Comparison of ENCODE assay signal across 8 cellular contexts in genomic region chr2:74206180-74206688, GRCh38. TPM values are rescaled to one million over a fixed set of nuclear protein-coding genes. Genes with fewer than 3 reads are reported as not detected.
DNase-seq lines count a peak whose midpoint lies in the region; ATAC-seq and TF ChIP-seq lines count a peak whose summit lies in the region.

No MANE protein-coding gene starts in this region.

- H3K9me3 ChIP-seq in DND-41 (ENCODE audit: insufficient read depth, low read length, severe bottlenecking) (no peaks in the 10 kb centered on the region), HUES6 (ENCODE audit: control insufficient read depth, insufficient read depth, low read depth, low read length) (no peaks in the 10 kb centered on the region), right atrium auricular region (no peaks in the 10 kb centered on the region), stomach (no peaks in the 10 kb centered on the region)

- TF ChIP-seq CTCF in DND-41 (IDR thresholded peaks at IDR 0.05; ENCODE audit: borderline replicate concordance, extremely low read depth, low read length, poor library complexity, severe bottlenecking) (no peak), right atrium auricular region (IDR thresholded peaks at IDR 0.05) (no peak), stomach (IDR thresholded peaks at IDR 0.05) (peak in 1 of 7 experiments; percentile 4)

- H3K4me3 Mint-ChIP-seq in activated T-helper 17 cell treated with anti-CD3 and anti-CD28 coated beads, Interleukin-2, amount 50 U/mL, for 72 hours, result peak overlapping the region; percentile 92

- 28 to 63% (median 44%) methylated on average over 5 to 6 of the region's 6 CpGs for WGBS in stomach, 5 donors

- peaks cover 100% of the 10 kb centered on the region for H3K36me3 Mint-ChIP-seq in activated T-helper 17 cell treated with anti-CD3 and anti-CD28 coated beads, Interleukin-2, amount 50 U/mL, for 72 hours (ENCODE audit: low read depth)

- H3K27ac Mint-ChIP-seq in activated T-helper 17 cell treated with anti-CD3 and anti-CD28 coated beads, Interleukin-2, amount 50 U/mL, for 72 hours, result peak overlapping the region; percentile 85

- peak; percentile 63 for ATAC-seq in DND-41 (ENCODE audit: insufficient read depth, low read depth)
- ATAC-seq in GM21390 (IDR thresholded peaks at IDR 0.05; ENCODE audit: unreplicated experiment), result peak; percentile 68
- ATAC-seq in activated T-helper 17 cell treated with anti-CD3 and anti-CD28 coated beads, Interleukin-2, amount 50 U/mL, for 72 hours (replicated peaks), result peak; percentile 91

- peaks cover 77% of the 10 kb centered on the region for H3K79me2 ChIP-seq in DND-41 (ENCODE audit: insufficient read depth, low read length)

- H3K4me1 ChIP-seq in DND-41 (ENCODE audit: insufficient read depth, low read length) (peaks cover 39% of the 10 kb centered on the region), HUES6 (ENCODE audit: control insufficient read depth, insufficient read depth, low read length) (peaks cover 29% of the 10 kb centered on the region), right atrium auricular region (peaks cover 0 to 20% of the 10 kb centered on the region in 2 donors), stomach (peaks cover 21 to 55% (median 42%) of the 10 kb centered on the region in 4 donors)

- DNase-seq in DND-41, result peak; percentile 25
- DNase-seq in right atrium auricular region (ENCODE audit: low spot score), result no peak
- DNase-seq in stomach, result peak; percentile 39
- no peak for DNase-seq in Ammon's horn (ENCODE audit: low spot score)
- no peak for DNase-seq in DMS114 treated with DMSO at 0.1 percent for 48 hours (lab: John Stamatoyannopoulos, UW; ENCODE audit: unreplicated experiment)

- H3K27me3 ChIP-seq in DND-41 (ENCODE audit: insufficient read depth, low read length, poor library complexity) (no peaks in the 10 kb centered on the region), HUES6 (ENCODE audit: control insufficient read depth, insufficient read depth, low read length) (no peaks in the 10 kb centered on the region), right atrium auricular region (no peaks in the 10 kb centered on the region), stomach (no peaks in the 10 kb centered on the region)

- intact Hi-C loops in stomach (cut with DNase I; ENCODE audit: low total_unique reads), result no loop called here

- TF ChIP-seq EP300 in stomach (IDR thresholded peaks at IDR 0.05), result no peak

- no peaks in the 10 kb centered on the region for H3K9me3 Mint-ChIP-seq in activated T-helper 17 cell treated with anti-CD3 and anti-CD28 coated beads, Interleukin-2, amount 50 U/mL, for 72 hours

- TF ChIP-seq POLR2A in stomach (IDR thresholded peaks at IDR 0.05), result no peak

- H3K36me3 ChIP-seq in DND-41 (ENCODE audit: insufficient read depth, low read length) (peaks cover 93% of the 10 kb centered on the region), HUES6 (ENCODE audit: control insufficient read depth, insufficient read depth, low read length) (peaks cover 96% of the 10 kb centered on the region), right atrium auricular region (peaks cover 33% of the 10 kb centered on the region), stomach (peaks cover 18 to 52% (median 43%) of the 10 kb centered on the region in 4 donors)

- peaks cover 34% of the 10 kb centered on the region for H3K4me1 Mint-ChIP-seq in activated T-helper 17 cell treated with anti-CD3 and anti-CD28 coated beads, Interleukin-2, amount 50 U/mL, for 72 hours

- H2AFZ ChIP-seq in DND-41 (ENCODE audit: low read depth, low read length), result no peak overlapping the region

- no peak overlapping the region for H3K4me3 ChIP-seq in DND-41 (ENCODE audit: low read depth in 1 of 2, low read length in 2 of 2)
- H3K4me3 ChIP-seq in HUES6 (ENCODE audit: low read depth, low read length), result no peak overlapping the region
- H3K4me3 ChIP-seq in right atrium auricular region, result no peak overlapping the region
- H3K4me3 ChIP-seq in stomach, result peak overlapping the region in 1 of 4 donors; percentile 14

- H3K27ac ChIP-seq in DND-41 (ENCODE audit: low read length) (no peak overlapping the region; the same call in 1 of the 2 replicates), HUES6 (ENCODE audit: low read depth, low read length) (0 out of 2 replicates have a peak overlapping the region, but pooled peaks have one; percentile 21), right atrium auricular region (peak overlapping the region; percentile 6 to 19), stomach (peak overlapping the region; percentile 11 to 90 (median 73))

- H3K9ac ChIP-seq in DND-41 (ENCODE audit: low read depth, low read length) (no peak overlapping the region), HUES6 (ENCODE audit: low read length) (no peak overlapping the region)

- 0 out of 2 replicates have a peak overlapping the region, but pooled peaks have one; percentile 11 for H3K4me2 ChIP-seq in DND-41 (ENCODE audit: insufficient read depth, low read length)

- peaks cover 72% of the 10 kb centered on the region for H4K20me1 ChIP-seq in DND-41 (ENCODE audit: insufficient read depth, low read length)

- H3K27me3 Mint-ChIP-seq in activated T-helper 17 cell treated with anti-CD3 and anti-CD28 coated beads, Interleukin-2, amount 50 U/mL, for 72 hours, result no peaks in the 10 kb centered on the region

RNA-seq across cellular contexts. Expression of gene MTHFD2, which starts 7.8 kb away (rescaled TPM):
- 100 to 1,000 TPM; 281 to 284 TPM for total RNA-seq in activated T-helper 17 cell treated with anti-CD3 and anti-CD28 coated beads, Interleukin-2, amount 50 U/mL, for 72 hours
- total RNA-seq in right atrium auricular region (10 to 100 TPM; 12.9 to 15.8 TPM), stomach (10 to 100 TPM in 3 of 5 donors, 1 to 10 TPM in 2; 4.3 to 51.3 (median 37.7) TPM)
- 10 to 100 TPM; 34.1 to 54.1 (median 42.1) TPM for polyA plus RNA-seq in stomach

RNA-seq across cellular contexts. Expression of gene MOB1A, which starts 27.6 kb away (rescaled TPM):
- total RNA-seq in activated T-helper 17 cell treated with anti-CD3 and anti-CD28 coated beads, Interleukin-2, amount 50 U/mL, for 72 hours, result 100 to 1,000 TPM; 155 to 159 TPM
- 10 to 100 TPM; 47.8 TPM for total RNA-seq in right atrium auricular region
- total RNA-seq in stomach, result 100 to 1,000 TPM in 2 of 5 donors, 10 to 100 TPM in 3; 58.9 to 127 (median 74.1) TPM
- polyA plus RNA-seq in stomach, result 10 to 100 TPM; 22.4 to 38.2 (median 30.7) TPM

RNA-seq across cellular contexts. Expression of gene BOLA3, which starts 58.5 kb away (rescaled TPM):
- 10 to 100 TPM; 35.7 to 51.7 TPM for total RNA-seq in activated T-helper 17 cell treated with anti-CD3 and anti-CD28 coated beads, Interleukin-2, amount 50 U/mL, for 72 hours
- 100 to 1,000 TPM in 1 of 2 donors, 10 to 100 TPM in 1; 60.4 to 174 TPM for total RNA-seq in right atrium auricular region
- total RNA-seq in stomach, result 100 to 1,000 TPM in 2 of 5 donors, 10 to 100 TPM in 2, not detected in 1; 13.3 to 310 (median 65.8) TPM
- 100 to 1,000 TPM in 1 of 3 donors, 10 to 100 TPM in 2; 57.3 to 129 (median 94.1) TPM for polyA plus RNA-seq in stomach

Comparison
In these comparisons a context has a peak if more than half of its experiments do, and no peak if none do; other contexts are left out.
1. DNase-seq: peak in DND-41 (single experiment) and stomach (single experiment); none in right atrium auricular region (single experiment), Ammon's horn (single experiment) and DMS114 treated with DMSO at 0.1 percent for 48 hours (single experiment).
2. RNA of gene MTHFD2, which starts 7.8 kb away (total RNA-seq): 281 to 284 TPM in activated T-helper 17 cell treated with anti-CD3 and anti-CD28 coated beads, Interleukin-2, amount 50 U/mL, for 72 hours; 4.3 to 51.3 TPM in stomach and 12.9 to 15.8 TPM in right atrium auricular region; every median in the first group is over 4 times any median in the second.
3. Peak in every context shown above with its lines, with median percentiles within 50 percentile points of each other: ATAC-seq.